8 cellular contexts compared by ENCODE assay signal in the genomic region with DNA sequence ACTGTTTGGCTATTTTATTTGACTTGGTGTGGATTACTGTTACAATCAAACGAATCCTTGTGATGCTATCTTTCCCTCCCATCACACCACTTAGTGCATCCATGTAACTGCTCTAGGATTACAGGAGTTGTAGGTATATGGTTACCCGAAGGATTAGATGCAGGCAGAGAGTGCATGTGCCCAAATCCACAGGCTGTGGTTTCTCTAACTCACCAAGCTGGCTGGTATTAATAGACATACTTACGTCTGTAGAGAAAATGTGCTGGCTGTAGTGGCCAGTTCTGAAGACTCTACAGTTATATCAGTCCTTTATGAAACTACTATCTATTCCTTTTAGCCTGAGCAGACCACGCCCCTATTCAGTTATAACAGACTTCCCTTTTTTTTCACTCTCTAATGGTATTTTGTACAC. TPM values are rescaled to one million over a fixed set of nuclear protein-coding genes. Genes with fewer than 3 reads are reported as not detected.
A peak's percentile ranks its signal among the peaks of the same experiment; 100 is the strongest.
DNase-seq lines count a peak whose midpoint lies in the region; ATAC-seq and TF ChIP-seq lines count a peak whose summit lies in the region.

No MANE protein-coding gene starts in this region.

- H3K4me1 ChIP-seq in body of pancreas: peaks cover 21% of the 10 kb centered on the region

- no peak overlapping the region for H3K4me3 ChIP-seq in body of pancreas

- H3K27ac Mint-ChIP-seq in memory B cell: no peak overlapping the region

- H3K4me3 Mint-ChIP-seq in memory B cell: peak overlapping the region; percentile 6

- TF ChIP-seq CTCF in body of pancreas (IDR thresholded peaks at IDR 0.05): no peak

- intact Hi-C loops in body of pancreas (cut with DNase I): loop anchor here (10.0 kb wide), 1 partner anchor 148 kb away; the partner anchor contains the start of gene USPL1

- WGBS in body of pancreas, 2 donors: 63 to 66% methylated on average over 4 of the region's 4 CpGs

- DNase-seq in GDM1 (lab: John Stamatoyannopoulos, UW): peak; percentile 38
- DNase-seq in Kasumi-1 (lab: John Stamatoyannopoulos, UW): peak; percentile 67 to 72
- peak; percentile 70 for DNase-seq in SW480 (ENCODE audit: low spot score)
- DNase-seq in memory B cell (ENCODE audit: low spot score in 2 of 2): no peak
- DNase-seq in body of pancreas: no peak
- no peak for DNase-seq in activated effector memory CD4-positive, alpha-beta T cell treated with Interleukin-2 at 50 U/mL for 16 hours
- DNase-seq in NCI-H2227 treated with DMSO at 0.1 percent for 48 hours (lab: John Stamatoyannopoulos, UW): no peak

- H3K9me3 ChIP-seq in body of pancreas: no peaks in the 10 kb centered on the region

- no peak for TF ChIP-seq POLR2A in body of pancreas (IDR thresholded peaks at IDR 0.05)

- H3K36me3 Mint-ChIP-seq in memory B cell: peaks cover 4% of the 10 kb centered on the region

- H3K36me3 ChIP-seq in body of pancreas (replicated peaks in 1 of 2; ENCODE audit: insufficient read depth in 1 of 2, low read depth in 2 of 2): peaks cover 0 to 3% of the 10 kb centered on the region in 2 donors

- ATAC-seq in memory B cell (ENCODE audit: low read depth): no peak
- no peak for ATAC-seq in body of pancreas
- ATAC-seq in HG02852 (IDR thresholded peaks at IDR 0.05; ENCODE audit: unreplicated experiment): no peak

- no peaks in the 10 kb centered on the region for H3K27me3 ChIP-seq in body of pancreas

- peaks cover 13% of the 10 kb centered on the region for H3K4me1 Mint-ChIP-seq in memory B cell

- no peaks in the 10 kb centered on the region for H3K9me3 Mint-ChIP-seq in memory B cell

- H3K27ac ChIP-seq in body of pancreas: no peak overlapping the region

- no peaks in the 10 kb centered on the region for H3K27me3 Mint-ChIP-seq in memory B cell

RNA-seq across cellular contexts. Expression of gene HMGB1, which starts 1.1 kb away (rescaled TPM):
- 10 to 100 TPM; 54.4 to 97.3 TPM for total RNA-seq in body of pancreas

RNA-seq across cellular contexts. Expression of gene UBE2L5, which starts 44.6 kb away (rescaled TPM):
- total RNA-seq in body of pancreas: not detected

Comparison
In these comparisons a context has a peak if more than half of its experiments do, and no peak if none do; other contexts are left out.
1. DNase-seq: peak in GDM1 (single experiment), Kasumi-1 (2 of 2) and SW480 (single experiment); none in memory B cell (0 of 2), body of pancreas (0 of 4), activated effector memory CD4-positive, alpha-beta T cell treated with Interleukin-2 at 50 U/mL for 16 hours (single experiment) and NCI-H2227 treated with DMSO at 0.1 percent for 48 hours (single experiment).